8 cellular contexts compared by ENCODE assay signal in genomic region chr9:129962889-129963703, GRCh38.
DNase-seq lines count a peak whose midpoint lies in the region; ATAC-seq and TF ChIP-seq lines count a peak whose summit lies in the region.

No MANE protein-coding gene starts in this region.

- peak; percentile 86 for DNase-seq in A673 (ENCODE audit: low spot score)
- peak in 1 of 2 experiments; percentile 56 for DNase-seq in HL-60 (ENCODE audit: low read depth in 1 of 2, low spot score in 1 of 2)
- DNase-seq in coronary artery (ENCODE audit: low spot score), result peak; percentile 77
- DNase-seq in lower leg skin (ENCODE audit: low spot score in 2 of 2), result peak in 1 of 2 donors; percentile 52
- peak; percentile 15 for DNase-seq in stimulated activated CD8-positive, alpha-beta memory T cell treated with anti-CD3 and anti-CD28 coated beads, Interleukin-12 subunit alpha, Interleukin-12 subunit beta, amount 100 ng/mL, for 24 hours (ENCODE audit: extremely low read depth)
- no peak for DNase-seq in NCI-H1930 (lab: John Stamatoyannopoulos, UW)

- H3K9me3 ChIP-seq in A673 (ENCODE audit: low read depth, low read length, poor library complexity, severe bottlenecking), result no peaks in the 10 kb centered on the region

- POLR2A ChIA-PET in A673 (lab: Charles Lee; ENCODE audit: low non-redundant PET), result interaction anchor here (0.6 to 0.7 kb wide), 3 partner anchors 24 to 71 kb away, joined by 3 to 4 read pairs (median 3); no protein-coding TSS in a partner anchor

- H3K4me1 ChIP-seq in A673 (ENCODE audit: insufficient read depth, low read length, poor library complexity, severe bottlenecking), result peaks cover 53% of the 10 kb centered on the region

- TF ChIP-seq CTCF in A673 (conservative IDR thresholded peaks at IDR 0.05; ENCODE audit: low read depth, low read length), result no peak
- no peak for TF ChIP-seq CTCF in HL-60 (IDR thresholded peaks at IDR 0.05; ENCODE audit: insufficient read depth, low read length)
- no peak for TF ChIP-seq CTCF in coronary artery (IDR thresholded peaks at IDR 0.05)
- no peak for TF ChIP-seq CTCF in lower leg skin (IDR thresholded peaks at IDR 0.05)

- H3K27ac ChIP-seq in A673 (ENCODE audit: low read depth, low read length, poor library complexity, severe bottlenecking) (peak overlapping the region; percentile 100), HL-60 (replicated peaks) (peak overlapping the region; percentile 45), coronary artery (peak overlapping the region; percentile 92 to 93)

- WGBS in lower leg skin, 2 donors, result 12 to 15% methylated on average over 14 of the region's 14 CpGs

- peak overlapping the region; percentile 47 for H3K4me3 ChIP-seq in A673 (ENCODE audit: low read depth, low read length, poor library complexity, severe bottlenecking)
- H3K4me3 ChIP-seq in HL-60 (replicated peaks; ENCODE audit: insufficient read depth, low read length), result peak overlapping the region; percentile 34
- peak overlapping the region; percentile 72 for H3K4me3 ChIP-seq in coronary artery
- peak overlapping the region; percentile 15 for H3K4me3 ChIP-seq in lower leg skin (ENCODE audit: low read depth, poor library complexity, severe bottlenecking)

- no TSS peak for BruUV-seq in A673 (replicated peaks; lab: Mats Ljungman, UMichigan)

- peaks cover 22% of the 10 kb centered on the region for H3K36me3 ChIP-seq in A673 (ENCODE audit: insufficient read depth, low read length, poor library complexity, severe bottlenecking)

- H3K27me3 ChIP-seq in A673 (replicated peaks; ENCODE audit: insufficient read depth, low read depth, low read length, poor library complexity) (no peaks in the 10 kb centered on the region), HL-60 (ENCODE audit: insufficient read depth, poor library complexity, severe bottlenecking) (no peaks in the 10 kb centered on the region)

- intact Hi-C loops in A673 (cut with micrococcal nuclease; ENCODE audit: unreplicated experiment), result loop anchor here (10.0 kb wide), 1 partner anchor 158 kb away; the partner anchor contains the start of gene TOR1B
- intact Hi-C loops in lower leg skin (cut with DNase I; ENCODE audit: low total_unique reads), result no loop called here

- CTCF ChIA-PET in A673 (lab: Charles Lee), result no interaction called here

- ATAC-seq in GM19328 (IDR thresholded peaks at IDR 0.05; ENCODE audit: unreplicated experiment), result peak; percentile 72
- peak; percentile 93 to 98 for ATAC-seq in activated CD4-positive, CD25-positive, alpha-beta regulatory T cell treated with anti-CD3 and anti-CD28 coated beads, Interleukin-2, amount 50 U/mL, for 24 hours

- TF ChIP-seq POLR2A in lower leg skin (IDR thresholded peaks at IDR 0.05), result no peak

Comparison
In these comparisons a context has a peak if more than half of its experiments do, and no peak if none do; other contexts are left out.
1. DNase-seq: peak in A673 (single experiment), coronary artery (single experiment) and stimulated activated CD8-positive, alpha-beta memory T cell treated with anti-CD3 and anti-CD28 coated beads, Interleukin-12 subunit alpha, Interleukin-12 subunit beta, amount 100 ng/mL, for 24 hours (single experiment); none in NCI-H1930 (0 of 2).
2. H3K27ac ChIP-seq: peak in every context shown above with its lines; median percentile 100 in A673; 92 in coronary artery; 45 in HL-60.
3. H3K4me3 ChIP-seq: peak in every context shown above with its lines; median percentile 72 in coronary artery; 47 in A673; 34 in HL-60; 15 in lower leg skin.